Comparison of ENCODE assay signal across 32 cellular contexts in genomic region chr20:52954849-52955248, GRCh38.
"Had no signal": no experiment of that assay in that cellular context is flagged by ENCODE, and none has a peak within 500 bp of the region (broad histone marks: within the 10 kb centered on the region; RNA-seq: fewer than 3 reads in every experiment).

No MANE protein-coding gene starts in this region.

- H3K9me3 ChIP-seq: adrenal gland, ascending aorta had no signal

- H3K27me3 ChIP-seq: adrenal gland, ascending aorta, cardiac muscle cell had no signal

- H3K36me3 ChIP-seq: adrenal gland, ascending aorta, cardiac muscle cell had no signal

- H3K4me1 ChIP-seq: ascending aorta had no signal

- DNase-seq: activated B cell treated with CpG ODN at 0.5 μM for 24 hours; activated CD4-positive, alpha-beta memory T cell treated with anti-CD3 and anti-CD28 coated beads for 36 hours; activated CD4-positive, alpha-beta T cell treated with anti-CD3 and anti-CD28 coated beads for 4 hours; activated CD4-positive, alpha-beta T cell treated with anti-CD3 and anti-CD28 coated beads, Interleukin-2, amount 10 ng/mL, durations not matched to agents 24 days and 14 days; activated CD4-positive, alpha-beta T cell treated with anti-CD3 and anti-CD28 coated beads, Interleukin-2, amount 50 U/mL, for 1 hour; activated CD4-positive, alpha-beta T cell treated with anti-CD3 and anti-CD28 coated beads, Interleukin-2, amount 50 U/mL, for 4 hours; activated CD4-positive, CD25-positive, alpha-beta regulatory T cell treated with anti-CD3 and anti-CD28 coated beads, Interleukin-2, amount 50 U/mL, for 72 hours; activated CD8-positive, alpha-beta memory T cell treated with anti-CD3 and anti-CD28 coated beads, Interleukin-2, amount 50 U/mL, for 4 hours; activated CD8-positive, alpha-beta T cell treated with anti-CD3 and anti-CD28 coated beads for 36 hours; activated effector memory CD4-positive, alpha-beta T cell treated with anti-CD3 and anti-CD28 coated beads, Interleukin-2, amount 50 U/mL, for 16 hours; activated gamma-delta T cell treated with Interleukin-2 at 50 U/mL for 16 hours; activated naive CD4-positive, alpha-beta T cell; activated naive CD4-positive, alpha-beta T cell treated with anti-CD3 and anti-CD28 coated beads for 36 hours; activated naive CD4-positive, alpha-beta T cell treated with anti-CD3 and anti-CD28 coated beads, Interleukin-2, amount 50 U/mL, for 16 hours; activated naive CD8-positive, alpha-beta T cell treated with anti-CD3 and anti-CD28 coated beads for 36 hours; activated T-cell treated with anti-CD3 and anti-CD28 coated beads for 4 hours; activated T-cell treated with anti-CD3 and anti-CD28 coated beads, Interleukin-2, amount 50 U/mL, for 1 hour; activated T-cell treated with anti-CD3 and anti-CD28 coated beads, Interleukin-2, amount 50 U/mL, for 4 hours; activated T-cell treated with anti-CD3 and anti-CD28 coated beads, Interleukin-2, amount 50 U/mL, for 72 hours; adrenal gland; amygdala; anterior cingulate cortex; cerebellar nuclear complex; T-helper 2 cell; T-helper 9 cell had no signal

- ATAC-seq: activated CD8-positive, alpha-beta T cell treated with anti-CD3 and anti-CD28 coated beads for 36 hours; activated naive CD4-positive, alpha-beta T cell treated with anti-CD3 and anti-CD28 coated beads, Interleukin-2, amount 50 U/mL, for 72 hours; activated T-cell treated with anti-CD3 and anti-CD28 coated beads, Interleukin-2, amount 50 U/mL, for 4 hours; activated T-cell treated with anti-CD3 and anti-CD28 coated beads, Interleukin-2, amount 50 U/mL, for 72 hours; activated T-helper 17 cell treated with anti-CD3 and anti-CD28 coated beads, Interleukin-2, amount 50 U/mL, for 72 hours had no signal

- FAIRE-seq: bronchial epithelial cell, TTC549 had no signal

- H3K4me3 ChIP-seq: adrenal gland, ascending aorta, cardiac muscle cell had no signal

- H3K27ac ChIP-seq: adrenal gland, ascending aorta, cardiac muscle cell, VCaP had no signal
